In genomic region chr2:26033769-26034596, GRCh38 we compare ENCODE assay signal across 8 cellular contexts. TPM values are rescaled to one million over a fixed set of nuclear protein-coding genes. Genes with fewer than 3 reads are reported as not detected.
DNase-seq lines count a peak whose midpoint lies in the region; ATAC-seq and TF ChIP-seq lines count a peak whose summit lies in the region.

Gene RAB10 (plus strand): TSS chr2:26034084. CDS start chr2:26034609, 525 bp downstream.

- H3K4me1 ChIP-seq in BE2C, result no peaks in the 10 kb centered on the region
- H3K4me1 ChIP-seq in colonic mucosa, result peaks cover 4% of the 10 kb centered on the region

- DNase-seq in BE2C (peak; percentile 100), GM19240 (ENCODE audit: insufficient read length, low spot score) (peak; percentile 94), NCI-H526 (lab: John Stamatoyannopoulos, UW) (peak; percentile 96 to 99), colonic mucosa (peak; percentile 100), left colon (peak; percentile 99)
- peak; percentile 99 for DNase-seq in activated CD4-positive, alpha-beta T cell treated with anti-CD3 and anti-CD28 coated beads for 48 hours
- DNase-seq in stimulated activated CD4-positive, alpha-beta T cell treated with anti-CD3 and anti-CD28 coated beads, Interleukin-1b, Interleukin-23, amount 100 ng/mL, for 48 hours, result peak; percentile 100

- no peaks in the 10 kb centered on the region for H3K9me3 ChIP-seq in BE2C
- no peaks in the 10 kb centered on the region for H3K9me3 ChIP-seq in colonic mucosa

- peak within 1 kb of the TSS; percentile 89 to 92 for H3K9ac ChIP-seq in colonic mucosa (ENCODE audit: low read depth in 2 of 2, low read length in 2 of 2)

- H3K36me3 ChIP-seq in BE2C, result peaks cover 8% of the 10 kb centered on the region; the same call in 1 of the 2 replicates
- no peaks in the 10 kb centered on the region for H3K36me3 ChIP-seq in colonic mucosa

- H3K27me3 ChIP-seq in BE2C (no peaks in the 10 kb centered on the region), colonic mucosa (no peaks in the 10 kb centered on the region)

- intact Hi-C loops in colonic mucosa (cut with DNase I) (no loop called here), left colon (cut with DNase I, micrococcal nuclease) (no loop called here)

- TF ChIP-seq CTCF in BE2C (IDR thresholded peaks at IDR 0.05; ENCODE audit: low read depth, low read length) (no peak), colonic mucosa (IDR thresholded peaks at IDR 0.05) (no peak)

- peak; percentile 83 for ATAC-seq in HG03460 (IDR thresholded peaks at IDR 0.05; ENCODE audit: unreplicated experiment)
- peak; percentile 84 for ATAC-seq in left colon

- H3K4me3 ChIP-seq in BE2C (ENCODE audit: low read depth, low read length) (peak within 1 kb of the TSS; percentile 96), colonic mucosa (peak within 1 kb of the TSS; percentile 61)

- peak within 1 kb of the TSS; percentile 96 for H3K27ac ChIP-seq in colonic mucosa

RNA-seq across cellular contexts. Expression of gene RAB10, which starts in this region (rescaled TPM):
- 91.4 TPM for polyA plus RNA-seq in BE2C (2012; ENCODE audit: insufficient read depth, insufficient read length, low read depth)
- total RNA-seq in colonic mucosa (100 to 1,000 TPM; 195 to 206 TPM), left colon (100 to 1,000 TPM; 171 to 173 TPM)

Comparison
In these comparisons a context has a peak if more than half of its experiments do, and no peak if none do; other contexts are left out.
1. Peak in every context shown above with its lines: DNase-seq, ATAC-seq, H3K4me3 ChIP-seq and H3K27ac ChIP-seq.